In the genomic region with DNA sequence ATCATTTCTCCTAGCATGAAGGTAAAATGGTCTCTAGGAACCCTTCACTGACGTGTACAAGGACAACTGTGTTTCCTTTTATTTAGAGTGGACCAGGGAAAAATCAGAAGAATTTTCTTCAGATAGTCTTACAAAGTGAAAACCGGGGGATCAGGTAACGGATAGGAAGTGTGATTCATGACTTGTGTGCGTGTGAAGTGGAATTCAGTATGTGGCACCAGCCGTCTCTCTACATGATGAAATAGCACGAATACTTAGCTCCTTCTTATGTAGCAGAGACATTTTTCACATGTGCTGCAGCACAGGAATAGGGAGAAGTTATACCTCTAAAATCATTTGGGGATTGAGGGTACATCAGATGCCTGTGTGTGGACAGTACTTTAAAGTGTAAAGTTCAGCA, we compare ENCODE assay signal across 15 cellular contexts.
"Had no signal": no experiment of that assay in that cellular context is flagged by ENCODE, and none has a peak within 500 bp of the region (broad histone marks: within the 10 kb centered on the region; RNA-seq: fewer than 3 reads in every experiment).

No MANE protein-coding gene starts in this region.

- H3K4me3 ChIP-seq: cardiac muscle cell, coronary artery, ovary had no signal

- ATAC-seq: activated CD8-positive, alpha-beta memory T cell treated with anti-CD3 and anti-CD28 coated beads, Interleukin-2, amount 10 ng/mL, durations not matched to agents 7 days and 5 days; activated naive CD4-positive, alpha-beta T cell treated with anti-CD3 and anti-CD28 coated beads, Interleukin-2, amount 50 U/mL, for 72 hours had no signal

- H3K36me3 ChIP-seq: cardiac muscle cell, ovary had no signal

- DNase-seq: activated CD4-positive, alpha-beta T cell treated with anti-CD3 and anti-CD28 coated beads for 1 hour; activated CD4-positive, alpha-beta T cell treated with anti-CD3 and anti-CD28 coated beads, Interleukin-2, amount 50 U/mL, for 48 hours; activated CD8-positive, alpha-beta memory T cell treated with anti-CD3 and anti-CD28 coated beads, Interleukin-2, amount 10 ng/mL, durations not matched to agents 7 days and 5 days; activated effector memory CD4-positive, alpha-beta T cell treated with anti-CD3 and anti-CD28 coated beads, Interleukin-2, amount 50 U/mL, for 16 hours; activated T-cell treated with anti-CD3 and anti-CD28 coated beads, Interleukin-2, amount 50 U/mL, for 24 hours; amygdala; effector CD4-positive, alpha-beta T cell; kidney; mesendoderm; nephron progenitor cell; ovary; T-helper 9 cell had no signal

- H3K9me3 ChIP-seq: ovary had no signal

- H3K27me3 ChIP-seq: cardiac muscle cell, ovary had no signal

- H3K27ac ChIP-seq: cardiac muscle cell, coronary artery, ovary had no signal
